Comparison of ENCODE assay signal across 8 cellular contexts in the genomic region with DNA sequence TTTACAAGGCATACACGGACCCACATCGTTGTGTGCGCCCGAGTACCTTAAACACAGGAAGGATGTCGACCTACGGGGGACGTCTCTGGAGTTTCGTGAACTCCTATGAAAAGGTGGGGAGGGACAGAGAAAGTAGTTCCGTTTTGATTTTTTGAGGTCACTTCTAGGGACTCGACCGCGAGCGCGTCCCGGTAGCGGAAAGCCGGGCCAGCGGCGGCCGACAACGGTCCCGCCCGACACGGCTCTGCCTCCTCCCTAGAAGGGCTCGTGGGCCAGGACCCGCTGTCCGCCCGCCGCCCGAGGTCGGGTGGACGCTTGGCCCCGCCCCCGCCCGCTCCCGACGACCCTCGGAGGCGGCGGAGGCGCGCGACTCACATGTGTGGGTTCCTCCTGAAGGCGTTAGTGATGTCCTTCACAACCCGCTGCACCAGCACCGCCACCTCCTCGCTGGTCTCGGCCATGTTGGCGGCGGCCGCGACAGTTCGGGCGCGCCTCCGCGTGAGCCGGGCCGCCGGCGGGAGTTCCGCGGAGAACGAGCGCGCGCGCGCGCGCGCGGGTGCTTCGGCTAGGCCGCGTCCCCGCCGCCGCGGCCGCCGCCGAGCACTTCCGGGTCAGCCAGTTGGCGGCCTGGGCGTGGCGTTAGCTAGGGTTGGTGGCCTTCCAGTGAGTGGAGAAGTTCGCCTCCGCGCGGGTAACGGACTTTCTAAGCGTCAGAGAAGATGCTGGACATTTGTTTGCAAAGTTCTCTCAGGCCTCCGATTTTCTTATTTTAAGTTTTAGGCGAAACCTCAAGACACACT. TPM values are rescaled to one million over a fixed set of nuclear protein-coding genes. Genes with fewer than 3 reads are reported as not detected.
DNase-seq lines count a peak whose midpoint lies in the region; ATAC-seq, FAIRE-seq and TF ChIP-seq lines count a peak whose summit lies in the region.

A gene with protein sequence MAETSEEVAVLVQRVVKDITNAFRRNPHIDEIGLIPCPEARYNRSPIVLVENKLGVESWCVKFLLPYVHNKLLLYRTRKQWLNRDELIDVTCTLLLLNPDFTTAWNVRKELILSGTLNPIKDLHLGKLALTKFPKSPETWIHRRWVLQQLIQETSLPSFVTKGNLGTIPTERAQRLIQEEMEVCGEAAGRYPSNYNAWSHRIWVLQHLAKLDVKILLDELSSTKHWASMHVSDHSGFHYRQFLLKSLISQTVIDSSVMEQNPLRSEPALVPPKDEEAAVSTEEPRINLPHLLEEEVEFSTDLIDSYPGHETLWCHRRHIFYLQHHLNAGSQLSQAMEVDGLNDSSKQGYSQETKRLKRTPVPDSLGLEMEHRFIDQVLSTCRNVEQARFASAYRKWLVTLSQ (minus strand): TSS at position 534 of the 800 bp plus-strand sequence. CDS start 73 bp downstream, at position 461.

- H3K36me3 ChIP-seq in astrocyte (ENCODE audit: insufficient read depth, low read length): no peaks in the 10 kb centered on the region
- no peaks in the 10 kb centered on the region for H3K36me3 ChIP-seq in rectal smooth muscle tissue (ENCODE audit: control insufficient read depth, insufficient read depth, low read length)
- H3K36me3 ChIP-seq in vagina: no peaks in the 10 kb centered on the region

- peaks cover 49% of the 10 kb centered on the region for H3K79me2 ChIP-seq in astrocyte (ENCODE audit: insufficient read depth, low read length)

- peak within 1 kb of the TSS; percentile 79 for H3K4me3 ChIP-seq in astrocyte (ENCODE audit: insufficient read depth, low read depth, low read length)
- H3K4me3 ChIP-seq in rectal smooth muscle tissue (ENCODE audit: low read length): peak within 1 kb of the TSS; percentile 98
- H3K4me3 ChIP-seq in vagina: peak within 1 kb of the TSS; percentile 79 to 98

- intact Hi-C loops in vagina (cut with DNase I): loop anchor here (5.0 kb wide), 1 partner anchor 87 kb away; a partner anchor contains a TSS

- H3K4me1 ChIP-seq in astrocyte (ENCODE audit: insufficient read depth, low read length): peaks cover 15% of the 10 kb centered on the region
- peaks cover 4% of the 10 kb centered on the region for H3K4me1 ChIP-seq in rectal smooth muscle tissue (ENCODE audit: control insufficient read depth, insufficient read depth, low read length)
- H3K4me1 ChIP-seq in vagina: peaks cover 39% of the 10 kb centered on the region

- no peaks in the 10 kb centered on the region for H3K36me3 Mint-ChIP-seq in astrocyte (ENCODE audit: low read depth, unreplicated experiment)

- no peak for TF ChIP-seq CTCF in astrocyte (IDR thresholded peaks at IDR 0.05; ENCODE audit: insufficient read depth, low read depth, low read length)
- no peak for TF ChIP-seq CTCF in vagina (IDR thresholded peaks at IDR 0.05)

- ATAC-seq in GM18508 (IDR thresholded peaks at IDR 0.05; ENCODE audit: insufficient read depth, unreplicated experiment) (peak; percentile 70), HG02973 (IDR thresholded peaks at IDR 0.05; ENCODE audit: unreplicated experiment) (peak; percentile 94)

- H3K4me2 ChIP-seq in astrocyte (ENCODE audit: low read length): peak within 1 kb of the TSS; percentile 89

- peak within 1 kb of the TSS; percentile 89 for H3K27ac ChIP-seq in astrocyte (ENCODE audit: low read depth, low read length)
- H3K27ac ChIP-seq in rectal smooth muscle tissue (ENCODE audit: low read depth, low read length): peak within 1 kb of the TSS; percentile 96
- H3K27ac ChIP-seq in vagina: peak within 1 kb of the TSS; percentile 96

- DNase-seq in NCI-H1930 (lab: John Stamatoyannopoulos, UW) (peak; percentile 77 to 90), T-helper 22 cell (ENCODE audit: low read depth) (peak; percentile 78), astrocyte (ENCODE audit: low read depth) (peak; percentile 75), hepatic stellate cell (ENCODE audit: low spot score) (peak; percentile 77), vagina (ENCODE audit: extremely low spot score in 2 of 2) (peak in 1 of 2 donors; percentile 89)

- FAIRE-seq in astrocyte (lab: Jason Lieb, UNC): no peak

- peaks cover 23% of the 10 kb centered on the region for H3K4me1 Mint-ChIP-seq in astrocyte (ENCODE audit: low read depth, unreplicated experiment)

- H3K27me3 ChIP-seq in astrocyte (ENCODE audit: insufficient read depth, low read length): no peaks in the 10 kb centered on the region
- H3K27me3 ChIP-seq in rectal smooth muscle tissue (ENCODE audit: control insufficient read depth, insufficient read depth, low read length): no peaks in the 10 kb centered on the region
- no peaks in the 10 kb centered on the region for H3K27me3 ChIP-seq in vagina

- H2AFZ ChIP-seq in astrocyte (ENCODE audit: low read depth, low read length): peak within 1 kb of the TSS; percentile 79

- peaks cover 17% of the 10 kb centered on the region for H4K20me1 ChIP-seq in astrocyte (ENCODE audit: insufficient read depth, low read length)

- peak within 1 kb of the TSS; percentile 90 for H3K4me3 Mint-ChIP-seq in astrocyte (ENCODE audit: unreplicated experiment)

- no peaks in the 10 kb centered on the region for H3K9me3 Mint-ChIP-seq in astrocyte (ENCODE audit: unreplicated experiment)

- TF ChIP-seq POLR2A in vagina (IDR thresholded peaks at IDR 0.05): peak in 1 of 2 donors; percentile 59

- peak within 1 kb of the TSS; percentile 98 for H3K27ac Mint-ChIP-seq in astrocyte (ENCODE audit: unreplicated experiment)

- H3K9me3 ChIP-seq in astrocyte (ENCODE audit: insufficient read depth, low read depth, low read length) (no peaks in the 10 kb centered on the region), vagina (no peaks in the 10 kb centered on the region)

- H3K27me3 Mint-ChIP-seq in astrocyte (ENCODE audit: low read depth, unreplicated experiment): no peaks in the 10 kb centered on the region

- H3K9ac ChIP-seq in astrocyte (ENCODE audit: low read length) (peak within 1 kb of the TSS; percentile 96), rectal smooth muscle tissue (ENCODE audit: low read length) (peak within 1 kb of the TSS; percentile 57)

RNA-seq across cellular contexts. Expression of the gene that starts here (rescaled TPM):
- total RNA-seq in astrocyte (73.9 and 76.8 TPM in 2 replicates), vagina (56.5 TPM)
